In genomic region chr6:50699086-50699886, GRCh38 we compare ENCODE assay signal across 1 cellular context.
TF ChIP-seq lines count a peak whose summit lies in the region.

No MANE protein-coding gene starts in this region.

TF ChIP-seq in neural cell, 6 proteins besides CTCF, POLR2A, EP300 and RAD21:
- no peak for TF ChIP-seq MXI1 (conservative IDR thresholded peaks at IDR 0.05; ENCODE audit: poor library complexity, severe bottlenecking)
- no peak for TF ChIP-seq SMC3 (conservative IDR thresholded peaks at IDR 0.05; ENCODE audit: poor library complexity)
- no peak for TF ChIP-seq POLR2AphosphoS5 (IDR thresholded peaks at IDR 0.05)
- TF ChIP-seq REST (IDR thresholded peaks at IDR 0.05; ENCODE audit: borderline replicate concordance) = peak; percentile 56
- no peak for TF ChIP-seq EZH2 (IDR thresholded peaks at IDR 0.05; ENCODE audit: borderline replicate concordance, insufficient read depth, low read length, poor library complexity, severe bottlenecking)
- TF ChIP-seq TAF1 (IDR thresholded peaks at IDR 0.05; ENCODE audit: low read depth) = no peak
